16 cellular contexts compared by ENCODE assay signal in genomic region chr3:16494906-16495580, GRCh38. TPM values are rescaled to one million over a fixed set of nuclear protein-coding genes. Genes with fewer than 3 reads are reported as not detected.
DNase-seq lines count a peak whose midpoint lies in the region; ATAC-seq, FAIRE-seq and TF ChIP-seq lines count a peak whose summit lies in the region.
"Had no signal": no experiment of that assay in that cellular context is flagged by ENCODE, and none has a peak within 500 bp of the region (broad histone marks: within the 10 kb centered on the region; RNA-seq: fewer than 3 reads in every experiment).

No MANE protein-coding gene starts in this region.

- H3K27ac Mint-ChIP-seq in CD4-positive, alpha-beta memory T cell: peak overlapping the region in 6 of 7 donors; percentile 25 to 92 (median 60)
- H3K27ac Mint-ChIP-seq in IgD-negative memory B cell: peak overlapping the region in 2 of 3 donors; percentile 62 to 68
- H3K27ac Mint-ChIP-seq in naive thymus-derived CD8-positive, alpha-beta T cell: peak overlapping the region in 8 of 10 donors; percentile 47 to 83 (median 62)
- peak overlapping the region in 1 of 7 donors; percentile 11 for H3K27ac Mint-ChIP-seq in CD14-positive monocyte
- H3K27ac Mint-ChIP-seq: endodermal cell had no signal

- intact Hi-C loops in CD4-positive, alpha-beta memory T cell (cut with micrococcal nuclease): no loop called here
- intact Hi-C loops in GM12878 (cut with micrococcal nuclease; ENCODE audit: unreplicated experiment) (no loop called here), spleen (cut with DNase I; ENCODE audit: low total_unique reads) (no loop called here), CD14-positive monocyte (cut with micrococcal nuclease) (no loop called here)

- H3K4me3 Mint-ChIP-seq in CD4-positive, alpha-beta memory T cell: peak overlapping the region in 4 of 8 donors; percentile 28 to 80 (median 44)
- H3K4me3 Mint-ChIP-seq in IgD-negative memory B cell (peak overlapping the region in 3 of 4 donors; percentile 12 to 86 (median 80)), CD14-positive monocyte (no peak overlapping the region)
- H3K4me3 Mint-ChIP-seq in naive thymus-derived CD8-positive, alpha-beta T cell: peak overlapping the region in 7 of 10 donors; percentile 26 to 74 (median 52)
- H3K4me3 Mint-ChIP-seq: endodermal cell had no signal

- no peaks in the 10 kb centered on the region for H3K27me3 ChIP-seq in CD4-positive, alpha-beta memory T cell (ENCODE audit: insufficient read depth, low read length)
- no peaks in the 10 kb centered on the region for H3K27me3 ChIP-seq in GM12878 (replicated peaks in 1 of 2; ENCODE audit: control insufficient read depth in 2 of 2, insufficient read depth in 2 of 2, low read length in 1 of 2)
- no peaks in the 10 kb centered on the region for H3K27me3 ChIP-seq in spleen (replicated peaks in 1 of 7)
- H3K27me3 ChIP-seq: stomach had no signal

- no peaks in the 10 kb centered on the region for H3K9me3 ChIP-seq in CD4-positive, alpha-beta memory T cell (ENCODE audit: control insufficient read depth in 1 of 2, low read length in 2 of 2)
- H3K9me3 ChIP-seq in GM12878 (replicated peaks; ENCODE audit: control insufficient read depth, insufficient read depth, low read length): peaks cover 2% of the 10 kb centered on the region; the same call in 1 of the 3 replicates
- H3K9me3 ChIP-seq in spleen: peaks cover 0 to 7% (median 0%) of the 10 kb centered on the region in 8 donors
- H3K9me3 ChIP-seq: prostate gland, stomach had no signal

- peaks cover 0 to 2% (median 0%) of the 10 kb centered on the region in 8 donors for H3K9me3 Mint-ChIP-seq in CD4-positive, alpha-beta memory T cell
- H3K9me3 Mint-ChIP-seq in IgD-negative memory B cell (peaks cover 0 to 1% (median 0%) of the 10 kb centered on the region in 3 donors), CD14-positive monocyte (peaks cover 3 to 12% (median 8%) of the 10 kb centered on the region in 7 donors)
- no peaks in the 10 kb centered on the region for H3K9me3 Mint-ChIP-seq in naive thymus-derived CD8-positive, alpha-beta T cell

- RAD21 ChIA-PET in GM12878 (lab: Charles Lee; ENCODE audit: unreplicated experiment): interaction anchor here (1.2 to 7.0 kb wide), 6 partner anchors 12 to 122 kb away, joined by 3 to 70 read pairs (median 8); no protein-coding TSS in a partner anchor

- no peak overlapping the region for H3K4me3 ChIP-seq in CD4-positive, alpha-beta memory T cell (ENCODE audit: low read length in 2 of 2)
- no peak overlapping the region for H3K4me3 ChIP-seq in GM12878
- no peak overlapping the region for H3K4me3 ChIP-seq in spleen
- H3K4me3 ChIP-seq: prostate gland, stomach had no signal

- CTCF ChIA-PET in CD4-positive, alpha-beta memory T cell (lab: Charles Lee; ENCODE audit: partially characterized antibody): interaction anchor here (0.5 to 2.7 kb wide), 5 partner anchors 12 to 158 kb away, joined by 3 to 12 read pairs (median 3); no protein-coding TSS in a partner anchor
- CTCF ChIA-PET in GM12878 (lab: Yijun Ruan, JAX): interaction anchor here (0.6 to 4.1 kb wide), 8 partner anchors 10 to 1383 kb away, joined by 3 to 29 read pairs (median 5); no protein-coding TSS in a partner anchor

- no peak overlapping the region for H3K27ac ChIP-seq in CD4-positive, alpha-beta memory T cell (ENCODE audit: low read depth, low read length)
- H3K27ac ChIP-seq in GM12878 (ENCODE audit: control insufficient read depth, insufficient read depth) (no peak overlapping the region), spleen (peak overlapping the region in 3 of 8 donors; percentile 10 to 25 (median 18))
- H3K27ac ChIP-seq: prostate gland, stomach had no signal

- WGBS in GM12878 (ENCODE audit: insufficient coverage, insufficient replicate concordance, low lambda C conversion rate, missing lambda C conversion rate): 53% methylated on average over 9 of the region's 9 CpGs
- WGBS in spleen, 5 donors: 28 to 48% (median 40%) methylated on average over 9 of the region's 9 CpGs

- ATAC-seq in GM12878 (peak; percentile 8; the same call in 2 of the 3 replicates), GM19351 (IDR thresholded peaks at IDR 0.05; ENCODE audit: unreplicated experiment) (no peak)
- no peak for ATAC-seq in naive thymus-derived CD8-positive, alpha-beta T cell

- no peak for TF ChIP-seq RAD21 in GM12878 (IDR thresholded peaks at IDR 0.05; ENCODE audit: insufficient read depth, low read depth, low read length)

- POLR2A ChIA-PET in CD4-positive, alpha-beta memory T cell (lab: Charles Lee; ENCODE audit: partially characterized antibody): interaction anchor here (0.7 to 3.9 kb wide), 7 partner anchors 9 to 33 kb away, joined by 3 to 31 read pairs (median 5); partner anchors contain the start of gene RFTN1
- POLR2A ChIA-PET in GM12878 (lab: Charles Lee): interaction anchor here (0.5 to 5.4 kb wide), 5 partner anchors 12 to 44 kb away, joined by 3 to 47 read pairs (median 11); no protein-coding TSS in a partner anchor
- POLR2A ChIA-PET in naive thymus-derived CD8-positive, alpha-beta T cell (lab: Charles Lee): interaction anchor here (3.7 to 7.9 kb wide), 2 partner anchors 12 to 17 kb away, joined by 19 to 42 read pairs; no protein-coding TSS in a partner anchor

- in situ Hi-C loops in GM12878 (cut with MboI): no loop called here

- no TSS peak for BruUV-seq in GM12878 (replicated peaks; lab: Mats Ljungman, UMichigan)

- H2AFZ ChIP-seq in GM12878 (ENCODE audit: control insufficient read depth, low read depth, low read length): no peak overlapping the region

- no peak for FAIRE-seq in GM12878 (lab: Jason Lieb, UNC)

- TF ChIP-seq POLR2A in GM12878 (IDR thresholded peaks at IDR 0.05; ENCODE audit: low read depth, low read length): no peak
- TF ChIP-seq POLR2A in spleen (IDR thresholded peaks at IDR 0.05): no peak

- no peak for DNase-seq in CD4-positive, alpha-beta memory T cell
- DNase-seq in GM12878 (ENCODE audit: low read depth, low spot score) (no peak), spleen (no peak), CD14-positive monocyte (ENCODE audit: low spot score) (no peak)
- DNase-seq in naive thymus-derived CD8-positive, alpha-beta T cell: no peak
- DNase-seq: activated T-cell treated with anti-CD3 and anti-CD28 coated beads for 4 hours; endodermal cell; hippocampal formation; mammary epithelial cell; NCI-H187 treated with DMSO at 0.1 percent for 48 hours; NCI-H774; stimulated activated CD4-positive, alpha-beta T cell treated with anti-CD3 and anti-CD28 coated beads, Interleukin-2, amount 100 ng/mL, for 48 hours; stomach had no signal

- TF ChIP-seq EP300 in GM12878 (IDR thresholded peaks at IDR 0.05; ENCODE audit: borderline replicate concordance in 1 of 2, control insufficient read depth in 1 of 2, low read depth in 2 of 2, low read length in 2 of 2): no peak

- peaks cover 49% of the 10 kb centered on the region for H3K4me1 ChIP-seq in CD4-positive, alpha-beta memory T cell (ENCODE audit: insufficient read depth, low read length)
- H3K4me1 ChIP-seq in GM12878 (ENCODE audit: control insufficient read depth, insufficient read depth, low read length): peaks cover 48% of the 10 kb centered on the region
- peaks cover 23 to 70% (median 41%) of the 10 kb centered on the region in 6 donors for H3K4me1 ChIP-seq in spleen
- H3K4me1 ChIP-seq: prostate gland had no signal

- H3K36me3 Mint-ChIP-seq in CD4-positive, alpha-beta memory T cell: peaks cover 27 to 43% of the 10 kb centered on the region in 2 donors
- H3K36me3 Mint-ChIP-seq in IgD-negative memory B cell: peaks cover 4% of the 10 kb centered on the region
- H3K36me3 Mint-ChIP-seq in naive thymus-derived CD8-positive, alpha-beta T cell: peaks cover 9 to 42% (median 21%) of the 10 kb centered on the region in 3 donors
- H3K36me3 Mint-ChIP-seq in CD14-positive monocyte: peaks cover 23 to 42% of the 10 kb centered on the region in 2 donors

- no peak overlapping the region for H3K4me2 ChIP-seq in GM12878 (ENCODE audit: control insufficient read depth, insufficient read depth)

- peaks cover 51 to 78% (median 57%) of the 10 kb centered on the region in 4 donors for H3K4me1 Mint-ChIP-seq in CD4-positive, alpha-beta memory T cell
- peaks cover 36 to 45% (median 39%) of the 10 kb centered on the region in 3 donors for H3K4me1 Mint-ChIP-seq in IgD-negative memory B cell
- H3K4me1 Mint-ChIP-seq in naive thymus-derived CD8-positive, alpha-beta T cell: peaks cover 42 to 65% (median 61%) of the 10 kb centered on the region in 4 donors
- H3K4me1 Mint-ChIP-seq in CD14-positive monocyte: peaks cover 31% of the 10 kb centered on the region
- H3K4me1 Mint-ChIP-seq: endodermal cell had no signal

- H3K79me2 ChIP-seq in GM12878 (ENCODE audit: control insufficient read depth, insufficient read depth, low read length): peaks cover 73% of the 10 kb centered on the region

- H4K20me1 ChIP-seq in GM12878 (ENCODE audit: control insufficient read depth, insufficient read depth): 0 out of 2 replicates have a peak, but pooled peaks cover 3% of the 10 kb centered on the region

- SMC1A ChIA-PET in GM12878 (lab: Charles Lee; ENCODE audit: uncharacterized antibody, unreplicated experiment): interaction anchor here (0.8 to 25.8 kb wide), 17 partner anchors 9 to 205 kb away, joined by 3 to 295 read pairs (median 4); no protein-coding TSS in a partner anchor

- H3K36me3 ChIP-seq in CD4-positive, alpha-beta memory T cell (ENCODE audit: insufficient read depth, low read length): peaks cover 6% of the 10 kb centered on the region
- peaks cover 19 to 21% of the 10 kb centered on the region in 2 experiments for H3K36me3 ChIP-seq in GM12878 (ENCODE audit: control insufficient read depth in 2 of 2, insufficient read depth in 2 of 2, low read length in 1 of 2)
- peaks cover 0 to 34% (median 13%) of the 10 kb centered on the region in 6 donors for H3K36me3 ChIP-seq in spleen
- H3K36me3 ChIP-seq: prostate gland had no signal

- no peak for TF ChIP-seq CTCF in GM12878 (IDR thresholded peaks at IDR 0.05 in 2 of 3, conservative IDR thresholded peaks at IDR 0.05 in 1 of 3; ENCODE audit: control insufficient read depth in 2 of 3, extremely low read depth in 1 of 3, insufficient read depth in 1 of 3, low read depth in 3 of 3, low read length in 3 of 3)
- no peak for TF ChIP-seq CTCF in spleen (IDR thresholded peaks at IDR 0.05 in 8 of 11, conservative IDR thresholded peaks at IDR 0.05 in 3 of 11)
- TF ChIP-seq CTCF in CD14-positive monocyte (IDR thresholded peaks at IDR 0.05): no peak

- no peak overlapping the region for H3K9ac ChIP-seq in GM12878 (ENCODE audit: control insufficient read depth, insufficient read depth, low read length)

- no peaks in the 10 kb centered on the region for H3K27me3 Mint-ChIP-seq in CD4-positive, alpha-beta memory T cell
- H3K27me3 Mint-ChIP-seq in IgD-negative memory B cell (peaks cover 5% of the 10 kb centered on the region), CD14-positive monocyte (ENCODE audit: low read depth in 3 of 3) (no peaks in the 10 kb centered on the region)
- no peaks in the 10 kb centered on the region for H3K27me3 Mint-ChIP-seq in naive thymus-derived CD8-positive, alpha-beta T cell

RNA-seq across cellular contexts. Expression of gene RFTN1, which starts 18.5 kb away (rescaled TPM):
- 10 to 100 TPM; 47.1 to 59.7 TPM for total RNA-seq in CD4-positive, alpha-beta memory T cell
- 10 to 100 TPM; 38.3 to 57.0 TPM for polyA plus RNA-seq in CD4-positive, alpha-beta memory T cell
- polyA plus RNA-seq in IgD-negative memory B cell: 43.1 TPM
- 377 and 379 TPM in 2 replicates for total RNA-seq in GM12878 (2013; cell fraction: nucleolus; rRNA removed)
- 154 and 163 TPM in 2 replicates for total RNA-seq in GM12878 (2014; rRNA removed)
- total RNA-seq in GM12878 (2014; rRNA removed; fragmentation: Illumina TruSeq; extraction: Trizol): 145 TPM in 2 replicates
- 166 and 176 TPM in 2 replicates for total RNA-seq in GM12878 (2021)
- polyA plus RNA-seq in GM12878 (2011; ENCODE audit: low read depth): 68.5 TPM
- polyA plus RNA-seq in GM12878 (2011; rRNA removed): 171 and 213 TPM in 2 replicates
- 284 and 352 TPM in 2 replicates for polyA plus RNA-seq in GM12878 (2011; cell fraction: cytosol; rRNA removed)
- 306 TPM in 2 replicates for polyA plus RNA-seq in GM12878 (2011; cell fraction: nucleus; rRNA removed)
- 90.4 and 119 TPM in 2 replicates for polyA plus RNA-seq in GM12878 (2012)
- 146 and 170 TPM in 2 replicates for polyA plus RNA-seq in GM12878 (2014; fragmentation: Illumina TruSeq; extraction: Trizol)
- polyA plus RNA-seq in GM12878 (2014; fragmentation: Nextera tagmentation; extraction: Ambion mirVana): 10 to 100 TPM; 20.6 to 38.9 TPM
- polyA plus RNA-seq in GM12878 (2014; rRNA removed): 143 and 149 TPM in 2 replicates
- polyA plus RNA-seq in GM12878 (2016; fragmentation: Nextera tagmentation; extraction: Ambion mirVana): 10 to 100 TPM; 46.3 to 61.9 TPM
- 198 and 256 TPM in 2 replicates for polyA minus RNA-seq in GM12878 (2011; rRNA and poly(A)+ RNA removed)
- 85.5 and 87.8 TPM in 2 replicates for polyA minus RNA-seq in GM12878 (2011; cell fraction: cytosol; rRNA and poly(A)+ RNA removed)
- polyA minus RNA-seq in GM12878 (2011; cell fraction: nucleus; rRNA and poly(A)+ RNA removed): 129 and 203 TPM in 2 replicates
- 10 to 100 TPM; 61.4 to 61.8 TPM for total RNA-seq in naive thymus-derived CD8-positive, alpha-beta T cell
- polyA plus RNA-seq in naive thymus-derived CD8-positive, alpha-beta T cell: 10 to 100 TPM; 35.3 to 44.2 (median 36.8) TPM
- 100 to 1,000 TPM in 1 of 7 donors, 10 to 100 TPM in 6; 57.0 to 106 (median 82.2) TPM for total RNA-seq in spleen
- 10 to 100 TPM; 30.4 to 58.2 (median 38.0) TPM for polyA plus RNA-seq in spleen
- polyA plus RNA-seq in CD14-positive monocyte: 10 to 100 TPM; 27.2 to 28.0 TPM

Comparison
In these comparisons a context has a peak if more than half of its experiments do, and no peak if none do; other contexts are left out.
1. H3K4me3 Mint-ChIP-seq: peak in IgD-negative memory B cell (3 of 4) and naive thymus-derived CD8-positive, alpha-beta T cell (7 of 10); none in CD14-positive monocyte (0 of 2).